ENCODE assay signal across 43 cellular contexts in the genomic region with DNA sequence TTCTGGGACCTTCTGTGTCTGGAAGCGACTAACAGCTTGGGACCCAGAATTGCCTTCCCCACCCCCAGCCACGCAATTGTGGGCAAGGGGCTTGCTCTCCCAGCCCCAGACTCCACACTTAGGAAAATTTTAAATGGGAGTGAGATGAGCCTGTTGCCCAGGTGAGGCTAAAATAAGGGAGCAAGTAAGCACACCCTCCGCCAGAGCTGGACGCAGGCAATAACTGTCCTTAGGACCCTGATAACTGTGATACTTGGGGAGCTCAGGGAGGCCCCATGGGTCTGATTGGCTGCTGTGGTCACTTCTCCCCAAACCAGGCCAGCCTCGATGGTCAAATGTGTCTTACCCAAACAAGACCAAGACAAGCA. TPM values are rescaled to one million over a fixed set of nuclear protein-coding genes. Genes with fewer than 3 reads are reported as not detected.
"Had no signal": no experiment of that assay in that cellular context is flagged by ENCODE, and none has a peak within 500 bp of the region (broad histone marks: within the 10 kb centered on the region; RNA-seq: fewer than 3 reads in every experiment).

No MANE protein-coding gene starts in this region.

- H3K4me3 Mint-ChIP-seq: activated naive CD4-positive, alpha-beta T cell treated with anti-CD3 and anti-CD28 coated beads for 36 hours; activated naive CD4-positive, alpha-beta T cell treated with anti-CD3 and anti-CD28 coated beads, Interleukin-2, amount 50 U/mL, for 24 hours; activated naive CD8-positive, alpha-beta T cell; activated naive CD8-positive, alpha-beta T cell treated with anti-CD3 and anti-CD28 coated beads for 36 hours; activated naive CD8-positive, alpha-beta T cell treated with anti-CD3 and anti-CD28 coated beads, Interleukin-2, amount 10 ng/mL, durations not matched to agents 7 days and 5 days; activated naive CD8-positive, alpha-beta T cell treated with anti-CD3 and anti-CD28 coated beads, Interleukin-2, amount 50 U/mL, for 24 hours; activated T-cell treated with anti-CD3 and anti-CD28 coated beads, Interleukin-2, amount 50 U/mL, for 24 hours; activated T-cell treated with anti-CD3 and anti-CD28 coated beads, Interleukin-2, amount 50 U/mL, for 4 hours; activated T-cell treated with anti-CD3 and anti-CD28 coated beads, Interleukin-2, amount 50 U/mL, for 72 hours; activated T-helper 1 cell treated with anti-CD3 and anti-CD28 coated beads, Interleukin-12 subunit alpha, Interleukin-12 subunit beta, Interleukin-2, Interleukin-4 antibody, amounts not matched to agents 30 ng/mL and 10 ng/mL and 1 ng/mL, durations not matched to agents 14 hours and 24 hours and 36 hours; activated T-helper 17 cell treated with anti-CD3 and anti-CD28 coated beads, Interleukin-2, amount 50 U/mL, for 72 hours; brain; central memory CD8-positive, alpha-beta T cell had no signal

- DNase-seq: activated effector memory CD4-positive, alpha-beta T cell treated with anti-CD3 and anti-CD28 coated beads, Interleukin-2, amount 50 U/mL, for 16 hours; activated effector memory CD4-positive, alpha-beta T cell treated with Interleukin-2 at 50 U/mL for 16 hours; activated gamma-delta T cell; activated gamma-delta T cell treated with Interleukin-2 at 50 U/mL for 16 hours; activated naive CD4-positive, alpha-beta T cell; activated naive CD4-positive, alpha-beta T cell treated with anti-CD3 and anti-CD28 coated beads for 36 hours; activated naive CD4-positive, alpha-beta T cell treated with anti-CD3 and anti-CD28 coated beads, Interleukin-2, amount 50 U/mL, for 16 hours; activated naive CD4-positive, alpha-beta T cell treated with Interleukin-2 at 50 U/mL for 16 hours; activated naive CD8-positive, alpha-beta T cell treated with anti-CD3 and anti-CD28 coated beads for 36 hours; activated naive CD8-positive, alpha-beta T cell treated with anti-CD3 and anti-CD28 coated beads, Interleukin-2, amount 10 ng/mL, durations not matched to agents 7 days and 5 days; activated naive CD8-positive, alpha-beta T cell treated with anti-CD3 and anti-CD28 coated beads, Interleukin-2, amount 50 U/mL, for 24 hours; activated T-cell treated with anti-CD3 and anti-CD28 coated beads for 4 hours; activated T-cell treated with anti-CD3 and anti-CD28 coated beads, Interleukin-2, amount 50 U/mL, for 1 hour; activated T-cell treated with anti-CD3 and anti-CD28 coated beads, Interleukin-2, amount 50 U/mL, for 24 hours; activated T-cell treated with anti-CD3 and anti-CD28 coated beads, Interleukin-2, amount 50 U/mL, for 4 hours; activated T-cell treated with anti-CD3 and anti-CD28 coated beads, Interleukin-2, amount 50 U/mL, for 48 hours; activated T-cell treated with anti-CD3 and anti-CD28 coated beads, Interleukin-2, amount 50 U/mL, for 72 hours; amniotic stem cell; amygdala; anterior cingulate cortex; aorta; body of pancreas; brain microvascular endothelial cell; caudate nucleus; central memory CD4-positive, alpha-beta T cell; cerebellar nuclear complex had no signal

- ATAC-seq: activated naive CD4-positive, alpha-beta T cell treated with anti-CD3 and anti-CD28 coated beads, Interleukin-2, amount 50 U/mL, for 72 hours; activated naive CD8-positive, alpha-beta T cell treated with anti-CD3 and anti-CD28 coated beads, Interleukin-2, amount 50 U/mL, for 24 hours; activated T-cell treated with anti-CD3 and anti-CD28 coated beads, Interleukin-2, amount 50 U/mL, for 4 hours; activated T-cell treated with anti-CD3 and anti-CD28 coated beads, Interleukin-2, amount 50 U/mL, for 72 hours; activated T-helper 17 cell treated with anti-CD3 and anti-CD28 coated beads, Interleukin-2, amount 50 U/mL, for 72 hours; body of pancreas had no signal

- H3K4me1 ChIP-seq: ascending aorta, breast epithelium had no signal

- H3K9me3 Mint-ChIP-seq: activated naive CD4-positive, alpha-beta T cell treated with anti-CD3 and anti-CD28 coated beads for 36 hours; activated naive CD4-positive, alpha-beta T cell treated with anti-CD3 and anti-CD28 coated beads, Interleukin-2, amount 50 U/mL, for 24 hours; activated naive CD4-positive, alpha-beta T cell treated with anti-CD3 and anti-CD28 coated beads, Interleukin-2, amount 50 U/mL, for 72 hours; activated naive CD8-positive, alpha-beta T cell treated with anti-CD3 and anti-CD28 coated beads for 36 hours; activated naive CD8-positive, alpha-beta T cell treated with anti-CD3 and anti-CD28 coated beads, Interleukin-2, amount 10 ng/mL, durations not matched to agents 7 days and 5 days; activated naive CD8-positive, alpha-beta T cell treated with anti-CD3 and anti-CD28 coated beads, Interleukin-2, amount 50 U/mL, for 24 hours; activated T-cell treated with anti-CD3 and anti-CD28 coated beads, Interleukin-2, amount 50 U/mL, for 24 hours; activated T-cell treated with anti-CD3 and anti-CD28 coated beads, Interleukin-2, amount 50 U/mL, for 4 hours; activated T-cell treated with anti-CD3 and anti-CD28 coated beads, Interleukin-2, amount 50 U/mL, for 72 hours; activated T-helper 1 cell treated with anti-CD3 and anti-CD28 coated beads, Interleukin-12 subunit alpha, Interleukin-12 subunit beta, Interleukin-2, Interleukin-4 antibody, amounts not matched to agents 30 ng/mL and 10 ng/mL and 1 ng/mL, durations not matched to agents 14 hours and 24 hours and 36 hours; activated T-helper 17 cell treated with anti-CD3 and anti-CD28 coated beads, Interleukin-2, amount 50 U/mL, for 72 hours; activated T-helper 2 cell treated with anti-CD3 and anti-CD28 coated beads, Interferon-gamma antibody, Interleukin-2, Interleukin-4, amounts not matched to agents 10 μg/mL and 5 μg/mL and 100 μg/mL, durations not matched to agents 14 hours and 24 hours and 36 hours; central memory CD8-positive, alpha-beta T cell had no signal

- H3K27ac ChIP-seq: ascending aorta, body of pancreas, brain microvascular endothelial cell, breast epithelium, cardiac muscle cell had no signal

- H3K27me3 ChIP-seq: adrenal gland, ascending aorta, body of pancreas, brain microvascular endothelial cell, breast epithelium, cardiac muscle cell had no signal

- H3K9me3 ChIP-seq: adrenal gland, ascending aorta, body of pancreas, breast epithelium had no signal

- H3K36me3 Mint-ChIP-seq: activated naive CD4-positive, alpha-beta T cell treated with anti-CD3 and anti-CD28 coated beads, Interleukin-2, amount 50 U/mL, for 24 hours; activated naive CD4-positive, alpha-beta T cell treated with anti-CD3 and anti-CD28 coated beads, Interleukin-2, amount 50 U/mL, for 72 hours; activated naive CD8-positive, alpha-beta T cell; activated naive CD8-positive, alpha-beta T cell treated with anti-CD3 and anti-CD28 coated beads for 36 hours; activated naive CD8-positive, alpha-beta T cell treated with anti-CD3 and anti-CD28 coated beads, Interleukin-2, amount 10 ng/mL, durations not matched to agents 7 days and 5 days; brain had no signal

- H3K4me1 Mint-ChIP-seq: activated naive CD4-positive, alpha-beta T cell treated with anti-CD3 and anti-CD28 coated beads, Interleukin-2, amount 50 U/mL, for 24 hours; activated naive CD8-positive, alpha-beta T cell treated with anti-CD3 and anti-CD28 coated beads for 36 hours; activated naive CD8-positive, alpha-beta T cell treated with anti-CD3 and anti-CD28 coated beads, Interleukin-2, amount 10 ng/mL, durations not matched to agents 7 days and 5 days; activated naive CD8-positive, alpha-beta T cell treated with anti-CD3 and anti-CD28 coated beads, Interleukin-2, amount 50 U/mL, for 24 hours; activated T-helper 17 cell treated with anti-CD3 and anti-CD28 coated beads, Interleukin-2, amount 50 U/mL, for 72 hours; brain; central memory CD8-positive, alpha-beta T cell had no signal

- H3K27me3 Mint-ChIP-seq: activated naive CD8-positive, alpha-beta T cell treated with anti-CD3 and anti-CD28 coated beads, Interleukin-2, amount 10 ng/mL, durations not matched to agents 7 days and 5 days had no signal

- H3K36me3 ChIP-seq: adrenal gland, ascending aorta, brain microvascular endothelial cell, breast epithelium, cardiac muscle cell had no signal

- H3K27ac Mint-ChIP-seq: activated naive CD4-positive, alpha-beta T cell treated with anti-CD3 and anti-CD28 coated beads for 36 hours; activated naive CD4-positive, alpha-beta T cell treated with anti-CD3 and anti-CD28 coated beads, Interleukin-2, amount 50 U/mL, for 24 hours; activated naive CD8-positive, alpha-beta T cell; activated naive CD8-positive, alpha-beta T cell treated with anti-CD3 and anti-CD28 coated beads for 36 hours; activated naive CD8-positive, alpha-beta T cell treated with anti-CD3 and anti-CD28 coated beads, Interleukin-2, amount 10 ng/mL, durations not matched to agents 7 days and 5 days; activated naive CD8-positive, alpha-beta T cell treated with anti-CD3 and anti-CD28 coated beads, Interleukin-2, amount 50 U/mL, for 24 hours; activated T-cell treated with anti-CD3 and anti-CD28 coated beads, Interleukin-2, amount 50 U/mL, for 24 hours; activated T-cell treated with anti-CD3 and anti-CD28 coated beads, Interleukin-2, amount 50 U/mL, for 72 hours; activated T-helper 1 cell treated with anti-CD3 and anti-CD28 coated beads, Interleukin-12 subunit alpha, Interleukin-12 subunit beta, Interleukin-2, Interleukin-4 antibody, amounts not matched to agents 30 ng/mL and 10 ng/mL and 1 ng/mL, durations not matched to agents 14 hours and 24 hours and 36 hours; activated T-helper 17 cell treated with anti-CD3 and anti-CD28 coated beads, Interleukin-2, amount 50 U/mL, for 72 hours; activated T-helper 2 cell treated with anti-CD3 and anti-CD28 coated beads, Interferon-gamma antibody, Interleukin-2, Interleukin-4, amounts not matched to agents 10 μg/mL and 5 μg/mL and 100 μg/mL, durations not matched to agents 14 hours and 24 hours and 36 hours; brain had no signal

- H3K4me3 ChIP-seq: adrenal gland, ascending aorta, body of pancreas, breast epithelium, cardiac muscle cell had no signal

RNA-seq across cellular contexts. Expression of gene ABO, which starts 13.3 kb away (rescaled TPM):
- total RNA-seq: activated naive CD4-positive, alpha-beta T cell treated with anti-CD3 and anti-CD28 coated beads for 36 hours; activated naive CD4-positive, alpha-beta T cell treated with anti-CD3 and anti-CD28 coated beads, Interleukin-2, amount 50 U/mL, for 72 hours; activated naive CD8-positive, alpha-beta T cell treated with anti-CD3 and anti-CD28 coated beads for 36 hours; activated naive CD8-positive, alpha-beta T cell treated with anti-CD3 and anti-CD28 coated beads, Interleukin-2, amount 10 ng/mL, durations not matched to agents 7 days and 5 days; activated T-cell treated with anti-CD3 and anti-CD28 coated beads, Interleukin-2, amount 50 U/mL, for 72 hours; activated T-helper 17 cell treated with anti-CD3 and anti-CD28 coated beads, Interleukin-2, amount 50 U/mL, for 72 hours; astrocyte had no signal
- polyA plus RNA-seq: cardiac muscle cell had no signal

RNA-seq across cellular contexts. Expression of gene OBP2B, which starts 52.7 kb away (rescaled TPM):
- total RNA-seq: activated naive CD4-positive, alpha-beta T cell treated with anti-CD3 and anti-CD28 coated beads for 36 hours; activated naive CD4-positive, alpha-beta T cell treated with anti-CD3 and anti-CD28 coated beads, Interleukin-2, amount 50 U/mL, for 72 hours; activated naive CD8-positive, alpha-beta T cell treated with anti-CD3 and anti-CD28 coated beads for 36 hours; activated naive CD8-positive, alpha-beta T cell treated with anti-CD3 and anti-CD28 coated beads, Interleukin-2, amount 10 ng/mL, durations not matched to agents 7 days and 5 days; activated T-cell treated with anti-CD3 and anti-CD28 coated beads, Interleukin-2, amount 50 U/mL, for 4 hours; activated T-cell treated with anti-CD3 and anti-CD28 coated beads, Interleukin-2, amount 50 U/mL, for 72 hours; activated T-helper 1 cell treated with anti-CD3 and anti-CD28 coated beads, Interleukin-12 subunit alpha, Interleukin-12 subunit beta, Interleukin-2, Interleukin-4 antibody, amounts not matched to agents 30 ng/mL and 10 ng/mL and 1 ng/mL, durations not matched to agents 14 hours and 24 hours and 36 hours; activated T-helper 17 cell treated with anti-CD3 and anti-CD28 coated beads, Interleukin-2, amount 50 U/mL, for 72 hours; activated T-helper 2 cell treated with anti-CD3 and anti-CD28 coated beads, Interferon-gamma antibody, Interleukin-2, Interleukin-4, amounts not matched to agents 10 μg/mL and 5 μg/mL and 100 μg/mL, durations not matched to agents 14 hours and 24 hours and 36 hours; aorta; ascending aorta; astrocyte; body of pancreas; bronchial epithelial cell; cardiac muscle cell; cardiac septum; cerebellum had no signal
- polyA plus RNA-seq: adipose tissue, adrenal gland, aorta had no signal
